ENCODE assay signal across 8 cellular contexts in the genomic region with DNA sequence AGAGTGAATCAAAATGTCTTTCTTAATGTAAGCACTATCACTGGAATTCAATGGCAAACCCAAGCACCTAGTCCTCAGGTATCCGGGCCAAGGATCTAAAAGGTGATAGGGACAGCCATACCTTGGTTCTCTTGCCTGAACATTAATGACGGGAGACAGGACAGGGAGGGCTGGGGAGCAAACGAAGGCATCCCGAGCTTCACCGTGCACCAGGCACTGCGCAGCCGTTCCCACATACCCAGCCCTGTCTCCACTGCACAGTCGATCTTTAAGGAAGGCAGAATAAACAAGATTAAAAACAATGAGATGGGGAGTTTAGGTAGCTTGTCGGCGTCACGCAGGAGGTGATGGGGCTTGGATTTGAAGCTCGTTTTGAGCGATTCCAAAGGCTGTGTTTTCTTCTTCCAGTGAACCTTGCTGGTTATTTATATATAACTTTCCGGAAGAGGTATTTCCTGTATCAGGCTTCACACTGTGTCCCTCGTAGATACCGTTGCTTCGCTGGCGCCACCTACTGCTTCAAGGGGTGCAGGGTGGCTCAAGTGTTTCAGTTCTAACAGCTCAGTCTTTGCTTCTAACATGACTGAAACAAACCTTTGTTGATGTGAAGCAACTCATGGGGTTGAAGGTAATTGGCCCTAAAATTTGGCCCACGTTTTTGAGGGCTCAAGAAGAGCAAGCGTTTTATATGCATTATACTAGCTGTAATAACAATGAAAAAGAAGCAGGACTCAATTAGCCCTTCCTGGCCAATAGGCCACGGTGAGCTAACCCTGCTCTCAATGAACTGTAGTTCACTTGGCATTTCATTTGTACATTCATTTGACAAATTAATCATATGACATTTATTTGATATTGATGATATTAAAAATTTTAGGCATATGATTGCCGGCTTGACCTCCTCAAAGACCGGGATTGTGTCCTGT.
A peak's percentile ranks its signal among the peaks of the same experiment; 100 is the strongest.
DNase-seq lines count a peak whose midpoint lies in the region; ATAC-seq and TF ChIP-seq lines count a peak whose summit lies in the region.

No MANE protein-coding gene starts in this region.

- in situ Hi-C loops in T47D (cut with HindIII; ENCODE audit: low pct_unique_long_range_greater_than_20kb, low sequenced_read_pairs), result no loop called here

- peak overlapping the region; percentile 9 for H3K27ac Mint-ChIP-seq in T-helper 2 cell treated with Interferon-gamma antibody and Interleukin-4, amounts not matched to agents 5 μg/mL and 100 μg/mL, for 36 hours

- H3K4me3 ChIP-seq in A673 (ENCODE audit: low read depth, low read length, poor library complexity, severe bottlenecking), result peak overlapping the region; percentile 34
- no peak overlapping the region for H3K4me3 ChIP-seq in left lung

- peak overlapping the region; percentile 44 for H3K4me3 Mint-ChIP-seq in T-helper 2 cell treated with Interferon-gamma antibody and Interleukin-4, amounts not matched to agents 5 μg/mL and 100 μg/mL, for 36 hours

- intact Hi-C loops in A673 (cut with micrococcal nuclease; ENCODE audit: unreplicated experiment) (loop anchor here (2.0 kb wide), 1 partner anchor 42 kb away; no protein-coding TSS in a partner anchor), left lung (cut with DNase I) (no loop called here)

- peaks cover 16% of the 10 kb centered on the region for H3K27me3 Mint-ChIP-seq in T-helper 2 cell treated with Interferon-gamma antibody and Interleukin-4, amounts not matched to agents 5 μg/mL and 100 μg/mL, for 36 hours (ENCODE audit: low read depth)

- H3K4me1 ChIP-seq in A673 (ENCODE audit: insufficient read depth, low read length, poor library complexity, severe bottlenecking) (peaks cover 33% of the 10 kb centered on the region), left lung (no peaks in the 10 kb centered on the region)

- DNase-seq in A673 (ENCODE audit: low spot score) (peak; percentile 94), NCI-H1436 (lab: John Stamatoyannopoulos, UW) (peak; percentile 65), T47D (ENCODE audit: low read depth in 1 of 2, low spot score in 1 of 2) (peak; percentile 38 to 62), left lung (peak in 1 of 2 donors; percentile 47)
- peak; percentile 56 for DNase-seq in T-helper 2 cell treated with Interferon-gamma antibody and Interleukin-4, amounts not matched to agents 5 μg/mL and 100 μg/mL, for 36 hours (ENCODE audit: low spot score)
- peak; percentile 69 for DNase-seq in stimulated activated CD8-positive, alpha-beta memory T cell treated with anti-CD3 and anti-CD28 coated beads, Interleukin-4, amount 100 ng/mL, for 48 hours

- H3K36me3 ChIP-seq in A673 (ENCODE audit: insufficient read depth, low read length, poor library complexity, severe bottlenecking) (no peaks in the 10 kb centered on the region), left lung (no peaks in the 10 kb centered on the region)

- H3K27me3 ChIP-seq in A673 (replicated peaks; ENCODE audit: insufficient read depth, low read depth, low read length, poor library complexity), result no peaks in the 10 kb centered on the region
- peaks cover 0 to 22% of the 10 kb centered on the region in 2 donors for H3K27me3 ChIP-seq in left lung

- H3K36me3 Mint-ChIP-seq in T-helper 2 cell treated with Interferon-gamma antibody and Interleukin-4, amounts not matched to agents 5 μg/mL and 100 μg/mL, for 36 hours (ENCODE audit: low read depth), result no peaks in the 10 kb centered on the region

- TSS peak; percentile 76 for BruUV-seq in A673 (replicated peaks; lab: Mats Ljungman, UMichigan)

- H3K9me3 Mint-ChIP-seq in T-helper 2 cell treated with Interferon-gamma antibody and Interleukin-4, amounts not matched to agents 5 μg/mL and 100 μg/mL, for 36 hours, result peaks cover 3% of the 10 kb centered on the region

- ATAC-seq in GM18502 (IDR thresholded peaks at IDR 0.05; ENCODE audit: poor library complexity, unreplicated experiment), result peak; percentile 99
- ATAC-seq in HG02840 (IDR thresholded peaks at IDR 0.05; ENCODE audit: low FRiP score, unreplicated experiment), result peak; percentile 90
- ATAC-seq in left lung, result peak; percentile 88

- peaks cover 7% of the 10 kb centered on the region for H3K4me1 Mint-ChIP-seq in T-helper 2 cell treated with Interferon-gamma antibody and Interleukin-4, amounts not matched to agents 5 μg/mL and 100 μg/mL, for 36 hours (ENCODE audit: low read depth)

- no peaks in the 10 kb centered on the region for H3K9me3 ChIP-seq in A673 (ENCODE audit: low read depth, low read length, poor library complexity, severe bottlenecking)
- H3K9me3 ChIP-seq in left lung, result no peaks in the 10 kb centered on the region

- CTCF ChIA-PET in A673 (lab: Charles Lee), result interaction anchor here (0.6 to 3.5 kb wide), 9 partner anchors 24 to 119 kb away, joined by 3 to 35 read pairs (median 5); no protein-coding TSS in a partner anchor

- POLR2A ChIA-PET in A673 (lab: Charles Lee; ENCODE audit: low non-redundant PET), result interaction anchor here (0.5 kb wide), 1 partner anchor 115 kb away, joined by 10 read pairs; no protein-coding TSS in a partner anchor

- peak overlapping the region; percentile 66 for H3K27ac ChIP-seq in A673 (ENCODE audit: low read depth, low read length, poor library complexity, severe bottlenecking)
- no peak overlapping the region for H3K27ac ChIP-seq in left lung

- TF ChIP-seq CTCF in A673 (conservative IDR thresholded peaks at IDR 0.05; ENCODE audit: low read depth, low read length), result peak; percentile 95
- TF ChIP-seq CTCF in left lung (IDR thresholded peaks at IDR 0.05), result peak; percentile 35 to 60
